Comparison of ENCODE assay signal across 8 cellular contexts in the genomic region with DNA sequence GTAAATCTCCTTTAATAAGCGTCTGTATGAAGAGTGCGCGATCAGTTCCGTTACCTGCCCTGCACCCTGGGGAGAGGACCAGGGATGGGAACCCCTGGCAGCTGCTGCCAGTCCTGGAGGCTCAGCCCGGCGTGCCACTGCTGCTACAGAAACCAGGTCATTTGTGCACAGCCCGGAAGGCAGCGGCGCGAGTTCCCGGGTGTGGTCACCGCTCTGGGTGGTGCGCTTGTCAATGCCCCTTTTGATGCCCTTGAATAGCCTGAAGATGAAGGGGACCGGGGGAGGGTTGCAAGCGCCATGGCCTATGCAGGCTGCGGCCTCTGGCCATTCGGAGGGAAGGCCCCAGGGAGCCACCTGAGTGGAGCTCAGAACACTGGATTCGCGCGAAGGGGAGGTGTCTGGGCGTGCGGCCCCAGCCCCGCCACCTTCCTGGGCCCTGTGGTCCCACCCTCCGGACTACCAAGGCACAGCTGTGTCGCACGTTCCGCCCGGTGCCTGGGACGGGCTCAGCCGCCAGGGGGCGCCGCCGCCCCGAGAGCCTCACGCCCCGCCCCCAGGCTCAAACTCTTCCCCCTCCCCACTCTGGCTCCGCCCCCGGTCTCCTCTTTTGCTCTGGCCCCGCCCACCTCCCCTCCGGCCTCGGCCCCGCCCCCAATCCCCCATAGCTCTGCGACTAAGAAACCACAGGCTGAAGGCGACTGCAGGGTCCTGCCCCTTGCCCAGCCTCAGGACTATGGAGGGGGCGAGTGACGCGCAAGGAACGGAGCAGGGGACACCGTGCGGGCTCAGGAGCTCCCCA. TPM values are rescaled to one million over a fixed set of nuclear protein-coding genes. Genes with fewer than 3 reads are reported as not detected.
DNase-seq lines count a peak whose midpoint lies in the region; ATAC-seq and TF ChIP-seq lines count a peak whose summit lies in the region.

No MANE protein-coding gene starts in this region.

- H3K4me3 Mint-ChIP-seq in HFFc6, result no peak overlapping the region

- in situ Hi-C loops in ACHN (cut with HindIII; ENCODE audit: low pct_ligation_motif_present, low pct_unique_long_range_greater_than_20kb, low sequenced_read_pairs), result no loop called here

- no peak overlapping the region for H3K27ac Mint-ChIP-seq in HFFc6

- ATAC-seq in HG03565 (IDR thresholded peaks at IDR 0.05; ENCODE audit: unreplicated experiment), result no peak

- TF ChIP-seq CTCF in HFFc6 (IDR thresholded peaks at IDR 0.05) (peak; percentile 74), colonic mucosa (IDR thresholded peaks at IDR 0.05) (peak; percentile 76)

- peaks cover 8% of the 10 kb centered on the region for H3K4me1 ChIP-seq in colonic mucosa

- no peaks in the 10 kb centered on the region for H3K27me3 ChIP-seq in colonic mucosa

- H3K4me1 Mint-ChIP-seq in HFFc6 (ENCODE audit: low read depth), result no peaks in the 10 kb centered on the region

- DNase-seq in ACHN, result peak; percentile 61
- DNase-seq in HFFc6, result no peak
- DNase-seq in activated CD4-positive, alpha-beta T cell treated with anti-CD3 and anti-CD28 coated beads for 4 hours, result peak; percentile 83 to 85
- peak; percentile 77 for DNase-seq in colonic mucosa
- DNase-seq in left kidney (ENCODE audit: low read depth, low spot score), result peak; percentile 93
- peak; percentile 79 to 86 for DNase-seq in stimulated activated CD4-positive, alpha-beta T cell treated with anti-CD3 and anti-CD28 coated beads, Interleukin-2, amount 100 ng/mL, for 48 hours
- DNase-seq in NCI-H748 treated with DMSO at 0.1 percent for 48 hours (lab: John Stamatoyannopoulos, UW), result no peak

- H3K9me3 ChIP-seq in colonic mucosa, result no peaks in the 10 kb centered on the region

- no peaks in the 10 kb centered on the region for H3K36me3 ChIP-seq in colonic mucosa

- H3K27ac ChIP-seq in colonic mucosa, result peak overlapping the region; percentile 22

- intact Hi-C loops in colonic mucosa (cut with DNase I), result loop anchor here (10.0 kb wide), 1 partner anchor 93 kb away; a partner anchor contains a TSS

- peak overlapping the region in 1 of 2 donors; percentile 76 for H3K9ac ChIP-seq in colonic mucosa (ENCODE audit: low read depth in 2 of 2, low read length in 2 of 2)

- peaks cover 16% of the 10 kb centered on the region for H3K36me3 Mint-ChIP-seq in HFFc6 (ENCODE audit: low read depth)

- H3K9me3 Mint-ChIP-seq in HFFc6, result no peaks in the 10 kb centered on the region

- peaks cover 3% of the 10 kb centered on the region for H3K27me3 Mint-ChIP-seq in HFFc6 (ENCODE audit: insufficient read depth)

- H3K4me3 ChIP-seq in colonic mucosa, result peak overlapping the region; percentile 57

RNA-seq across cellular contexts. Expression of a gene that starts 16.5 kb away (rescaled TPM):
- total RNA-seq in HFFc6 (2021; fragmentation: NEBNext Ultra II Directional; extraction: Animal tissue kit (Norgen Biotek cat#: 25700)), result 10 to 100 TPM; 39.8 to 50.4 (median 42.1) TPM
- total RNA-seq in colonic mucosa, result 10 to 100 TPM; 27.9 to 49.9 TPM

Comparison
In these comparisons a context has a peak if more than half of its experiments do, and no peak if none do; other contexts are left out.
1. DNase-seq: peak in ACHN (single experiment), activated CD4-positive, alpha-beta T cell treated with anti-CD3 and anti-CD28 coated beads for 4 hours (2 of 2), colonic mucosa (single experiment), left kidney (single experiment) and stimulated activated CD4-positive, alpha-beta T cell treated with anti-CD3 and anti-CD28 coated beads, Interleukin-2, amount 100 ng/mL, for 48 hours (2 of 2); none in HFFc6 (single experiment) and NCI-H748 treated with DMSO at 0.1 percent for 48 hours (single experiment).